13 cellular contexts compared by ENCODE assay signal in genomic region chr20:20366551-20366895, GRCh38. TPM values are rescaled to one million over a fixed set of nuclear protein-coding genes. Genes with fewer than 3 reads are reported as not detected.
DNase-seq lines count a peak whose midpoint lies in the region; ATAC-seq, FAIRE-seq and TF ChIP-seq lines count a peak whose summit lies in the region.
"Had no signal": no experiment of that assay in that cellular context is flagged by ENCODE, and none has a peak within 500 bp of the region (broad histone marks: within the 10 kb centered on the region; RNA-seq: fewer than 3 reads in every experiment).

No MANE protein-coding gene starts in this region.

- ATAC-seq in natural killer cell = no peak
- no peak for ATAC-seq in natural killer cell treated with Interleukin-12 subunit alpha and Interleukin-12 subunit beta and Interleukin-15 and Interleukin-18, amount 100 ng/mL, for 72 hours
- ATAC-seq in gastroesophageal sphincter = no peak
- ATAC-seq: activated CD4-positive, CD25-positive, alpha-beta regulatory T cell treated with anti-CD3 and anti-CD28 coated beads, Interleukin-2, amount 50 U/mL, for 24 hours had no signal

- H3K27me3 ChIP-seq in H1 (replicated peaks in 1 of 4; ENCODE audit: control insufficient read depth in 3 of 4, extremely low read depth in 1 of 4, insufficient read depth in 3 of 4, low read length in 3 of 4) = peaks cover 36 to 92% (median 71%) of the 10 kb centered on the region in 4 experiments
- H3K27me3 ChIP-seq in testis = peaks cover 3% of the 10 kb centered on the region
- peaks cover 100% of the 10 kb centered on the region for H3K27me3 ChIP-seq in gastroesophageal sphincter

- FAIRE-seq in H1 (lab: Jason Lieb, UNC) = no peak
- FAIRE-seq: GM12891, islet of Langerhans had no signal

- H4K8ac ChIP-seq in H1 (ENCODE audit: extremely low read depth, insufficient read depth, low read length) = peak overlapping the region; percentile 81; the same call in 1 of the 2 replicates

- H3K4me1 Mint-ChIP-seq in natural killer cell = peaks cover 32 to 36% of the 10 kb centered on the region in 2 donors
- peaks cover 9 to 25% of the 10 kb centered on the region in 2 donors for H3K4me1 Mint-ChIP-seq in natural killer cell treated with Interleukin-12 subunit alpha and Interleukin-12 subunit beta and Interleukin-15 and Interleukin-18, amount 100 ng/mL, for 72 hours (ENCODE audit: low read depth in 2 of 2)

- H2BK20ac ChIP-seq in H1 (ENCODE audit: low read length) = no peak overlapping the region

- 0 out of 2 replicates have a peak overlapping the region, but pooled peaks have one; percentile 61 for H2AK5ac ChIP-seq in H1 (ENCODE audit: low read depth, low read length)

- H4K5ac ChIP-seq in H1 (ENCODE audit: insufficient read length, low read depth, low read length) = no peak overlapping the region

- TF ChIP-seq POLR2A in H1 (IDR thresholded peaks at IDR 0.05; ENCODE audit: control extremely low read depth in 1 of 2, low read depth in 2 of 2, low read length in 2 of 2) = no peak
- TF ChIP-seq POLR2A in testis (IDR thresholded peaks at IDR 0.05) = no peak
- TF ChIP-seq POLR2A in gastroesophageal sphincter (IDR thresholded peaks at IDR 0.05) = no peak

- peak overlapping the region; percentile 71 for H3K18ac ChIP-seq in H1 (ENCODE audit: extremely low read depth, low read length)

- no peaks in the 10 kb centered on the region for H3K79me2 ChIP-seq in H1 (ENCODE audit: control insufficient read depth in 1 of 2, insufficient read depth in 2 of 2, low read length in 2 of 2)

- TF ChIP-seq RAD21 in H1 (IDR thresholded peaks at IDR 0.05 in 1 of 2, conservative IDR thresholded peaks at IDR 0.05 in 1 of 2; ENCODE audit: low read depth in 2 of 2, low read length in 2 of 2) = no peak

- H3K36me3 ChIP-seq in H1 (ENCODE audit: control insufficient read depth in 2 of 4, insufficient read depth in 4 of 4, low read length in 3 of 4) (no peaks in the 10 kb centered on the region), testis (ENCODE audit: low read depth, missing control alignments) (no peaks in the 10 kb centered on the region), gastroesophageal sphincter (no peaks in the 10 kb centered on the region)

- peak overlapping the region; percentile 6 for H4K91ac ChIP-seq in H1 (replicated peaks; ENCODE audit: insufficient read length, low read length)

- H3K4me1 ChIP-seq in H1 (replicated peaks in 1 of 4; ENCODE audit: control insufficient read depth in 3 of 4, insufficient read depth in 4 of 4, low read length in 3 of 4) (peaks cover 5 to 33% (median 8%) of the 10 kb centered on the region in 4 experiments), testis (no peaks in the 10 kb centered on the region), gastroesophageal sphincter (peaks cover 0 to 63% (median 16%) of the 10 kb centered on the region in 3 donors)

- H3K4ac ChIP-seq in H1 (replicated peaks; ENCODE audit: insufficient read length, low read depth, low read length) = no peak overlapping the region

- TF ChIP-seq CTCF in natural killer cell (IDR thresholded peaks at IDR 0.05) = no peak
- TF ChIP-seq CTCF in H1 (IDR thresholded peaks at IDR 0.05; ENCODE audit: control extremely low read depth in 1 of 3, insufficient read depth in 1 of 3, low read depth in 1 of 3, low read length in 3 of 3) = no peak
- TF ChIP-seq CTCF in testis (IDR thresholded peaks at IDR 0.05) = no peak
- no peak for TF ChIP-seq CTCF in gastroesophageal sphincter (IDR thresholded peaks at IDR 0.05)

- no peak overlapping the region for H3K27ac Mint-ChIP-seq in natural killer cell
- H3K27ac Mint-ChIP-seq in natural killer cell treated with Interleukin-12 subunit alpha and Interleukin-12 subunit beta and Interleukin-15 and Interleukin-18, amount 100 ng/mL, for 72 hours = no peak overlapping the region

- no peak overlapping the region for H3K56ac ChIP-seq in H1 (replicated peaks; ENCODE audit: insufficient read length, low read depth, low read length)

- H2BK120ac ChIP-seq in H1 (replicated peaks; ENCODE audit: low read depth, low read length) = peak overlapping the region; percentile 88

- H3K14ac ChIP-seq in H1 (ENCODE audit: insufficient read length) = no peak overlapping the region

- H3K4me3 Mint-ChIP-seq in natural killer cell = peak overlapping the region; percentile 65
- H3K4me3 Mint-ChIP-seq in natural killer cell treated with Interleukin-12 subunit alpha and Interleukin-12 subunit beta and Interleukin-15 and Interleukin-18, amount 100 ng/mL, for 72 hours = no peak overlapping the region

- no peak overlapping the region for H3K23ac ChIP-seq in H1 (ENCODE audit: insufficient read length)

- no peak overlapping the region for H2BK15ac ChIP-seq in H1 (ENCODE audit: low read length)

- peaks cover 55 to 62% of the 10 kb centered on the region in 2 donors for H3K27me3 Mint-ChIP-seq in natural killer cell (ENCODE audit: low read depth in 2 of 2)
- peaks cover 45 to 57% of the 10 kb centered on the region in 2 donors for H3K27me3 Mint-ChIP-seq in natural killer cell treated with Interleukin-12 subunit alpha and Interleukin-12 subunit beta and Interleukin-15 and Interleukin-18, amount 100 ng/mL, for 72 hours

- H3K4me3 ChIP-seq in H1 (ENCODE audit: extremely low read depth in 1 of 4, insufficient read depth in 2 of 4, low read depth in 3 of 4, low read length in 4 of 4) = peak overlapping the region; percentile 21 to 71 (median 54); a peak in 4 of 8 replicates
- peak overlapping the region; percentile 32 to 49 for H3K4me3 ChIP-seq in testis
- no peak overlapping the region for H3K4me3 ChIP-seq in gastroesophageal sphincter

- peak overlapping the region; percentile 90 for H2BK12ac ChIP-seq in H1 (ENCODE audit: low read depth, low read length)

- TF ChIP-seq EP300 in H1 (IDR thresholded peaks at IDR 0.05; ENCODE audit: borderline replicate concordance in 1 of 2, low read depth in 2 of 2, low read length in 2 of 2) (no peak), gastroesophageal sphincter (IDR thresholded peaks at IDR 0.05) (no peak)

- peaks cover 0 to 2% of the 10 kb centered on the region in 2 experiments for H4K20me1 ChIP-seq in H1 (replicated peaks in 1 of 2; ENCODE audit: control insufficient read depth in 1 of 2, insufficient read depth in 2 of 2, low read length in 2 of 2)

- peak overlapping the region in 2 of 4 experiments; percentile 19 to 25; a peak in 1 of 7 replicates for H3K9ac ChIP-seq in H1 (replicated peaks in 1 of 4; ENCODE audit: extremely low read depth in 1 of 4, low read depth in 3 of 4, low read length in 3 of 4)

- no peak overlapping the region for H3K27ac ChIP-seq in H1 (ENCODE audit: low read depth, low read length)
- H3K27ac ChIP-seq in testis = no peak overlapping the region
- no peak overlapping the region for H3K27ac ChIP-seq in gastroesophageal sphincter

- WGBS in H1 (ENCODE audit: extremely low coverage in 1 of 2, insufficient coverage in 1 of 2, insufficient read length in 1 of 2, insufficient replicate concordance in 2 of 2, low coverage in 1 of 2, low lambda C conversion rate in 2 of 2, missing lambda C conversion rate in 1 of 2), 2 experiments = 3% methylated on average over 12 of the region's 19 CpGs; no CpG with 5 or more reads in 1 of the 2 experiments
- WGBS in testis, 2 donors = 6 to 13% methylated on average over 12 to 19 of the region's 19 CpGs
- WGBS in gastroesophageal sphincter (ENCODE audit: low coverage in 1 of 2), 2 donors = no CpG with 5 or more reads among the region's 19 CpGs

- intact Hi-C loops in natural killer cell (cut with micrococcal nuclease) (loop anchor here (10.0 kb wide), 1 partner anchor 152 kb away; no protein-coding TSS in a partner anchor), testis (cut with DNase I; ENCODE audit: low total_unique reads) (no loop called here)

- no peaks in the 10 kb centered on the region for H3K9me3 ChIP-seq in H1 (ENCODE audit: insufficient read depth in 2 of 2, low read depth in 1 of 2, low read length in 1 of 2)
- H3K9me3 ChIP-seq in testis = no peaks in the 10 kb centered on the region
- no peaks in the 10 kb centered on the region for H3K9me3 ChIP-seq in gastroesophageal sphincter

- POLR2A ChIA-PET in H1 (lab: Charles Lee; ENCODE audit: partially characterized antibody) = no interaction called here

- CTCF ChIA-PET in H1 (lab: Charles Lee; ENCODE audit: partially characterized antibody) = no interaction called here

- H3K9me3 Mint-ChIP-seq in natural killer cell = no peaks in the 10 kb centered on the region
- H3K9me3 Mint-ChIP-seq in natural killer cell treated with Interleukin-12 subunit alpha and Interleukin-12 subunit beta and Interleukin-15 and Interleukin-18, amount 100 ng/mL, for 72 hours = no peaks in the 10 kb centered on the region

- H3K4me2 ChIP-seq in H1 (ENCODE audit: insufficient read depth in 1 of 2, low read depth in 2 of 2, low read length in 2 of 2) = peak overlapping the region; percentile 75 to 84

- peaks cover 39% of the 10 kb centered on the region; the same call in 1 of the 2 replicates for H3K23me2 ChIP-seq in H1 (ENCODE audit: low read depth, low read length)

- H2AFZ ChIP-seq in H1 (ENCODE audit: low read length) = no peak overlapping the region

- DNase-seq in natural killer cell (no peak), NCI-H524 (lab: John Stamatoyannopoulos, UW) (peak; percentile 87 to 93), H1 (ENCODE audit: low read depth in 1 of 2, low spot score in 2 of 2) (no peak), testis (no peak)
- DNase-seq in natural killer cell treated with Interleukin-12 subunit alpha and Interleukin-12 subunit beta and Interleukin-15 and Interleukin-18, amount 100 ng/mL, for 72 hours (ENCODE audit: low spot score) = no peak
- DNase-seq in central memory CD4-positive, alpha-beta T cell = no peak
- DNase-seq in stimulated activated CD4-positive, alpha-beta T cell treated with anti-CD3 and anti-CD28 coated beads, Interleukin-4, amount 100 ng/mL, for 4 hours = no peak
- DNase-seq: MM.1S had no signal

- H3K36me3 Mint-ChIP-seq in natural killer cell = no peaks in the 10 kb centered on the region
- no peaks in the 10 kb centered on the region for H3K36me3 Mint-ChIP-seq in natural killer cell treated with Interleukin-12 subunit alpha and Interleukin-12 subunit beta and Interleukin-15 and Interleukin-18, amount 100 ng/mL, for 72 hours

- no peak overlapping the region for H2BK5ac ChIP-seq in H1 (ENCODE audit: low read depth, low read length)

- no peaks in the 10 kb centered on the region for H3K79me1 ChIP-seq in H1 (ENCODE audit: low read depth, low read length)

RNA-seq across cellular contexts. Expression of gene INSM1, which starts 1.4 kb away (rescaled TPM):
- total RNA-seq in natural killer cell = not detected
- total RNA-seq in natural killer cell treated with Interleukin-12 subunit alpha and Interleukin-12 subunit beta and Interleukin-15 and Interleukin-18, amount 100 ng/mL, for 72 hours = not detected
- total RNA-seq in H1 (2021; fragmentation: NEBNext Ultra II Directional; extraction: Animal tissue kit (Norgen Biotek cat#: 25700)) = 2.5 and 2.9 TPM in 2 replicates
- 0.86 and 1.4 TPM in 2 replicates for polyA plus RNA-seq in H1 (2011; rRNA removed)
- polyA plus RNA-seq in H1 (2011; cell fraction: cytosol; rRNA removed) = 1.1 TPM
- polyA plus RNA-seq in H1 (2011; cell fraction: nucleus; rRNA removed) = 1.2 TPM
- 1.5 to 2.3 TPM (median 2.0 TPM) in 4 replicates for polyA plus RNA-seq in H1 (2012, experiment 1 of 2)
- polyA plus RNA-seq in H1 (2012, experiment 2 of 2) = 2.3 TPM
- 1.3 TPM for polyA plus RNA-seq in H1 (2013, experiment 1 of 2)
- 1.3 TPM for polyA plus RNA-seq in H1 (2013, experiment 2 of 2)
- polyA minus RNA-seq in H1 (2011; rRNA and poly(A)+ RNA removed) = 0.29 and 0.35 TPM in 2 replicates
- 0.73 TPM for polyA minus RNA-seq in H1 (2011; cell fraction: cytosol; rRNA and poly(A)+ RNA removed)
- 2.8 TPM for polyA minus RNA-seq in H1 (2011; cell fraction: nucleus; rRNA and poly(A)+ RNA removed)
- total RNA-seq in testis = 1 to 10 TPM; 2.7 to 2.8 TPM
- 0.84 TPM for polyA plus RNA-seq in testis (ENCODE audit: insufficient read depth, low read depth, low replicate concordance)
- total RNA-seq in gastroesophageal sphincter = under 1 TPM in 1 of 4 donors, not detected in 3; 0.15 TPM
- total RNA-seq: omental fat pad had no signal

Comparison
In these comparisons a context has a peak if more than half of its experiments do, and no peak if none do; other contexts are left out.
1. DNase-seq: peak in NCI-H524 (2 of 2); none in natural killer cell (single experiment), natural killer cell treated with Interleukin-12 subunit alpha and Interleukin-12 subunit beta and Interleukin-15 and Interleukin-18, amount 100 ng/mL, for 72 hours (single experiment), H1 (0 of 2), testis (single experiment), central memory CD4-positive, alpha-beta T cell (single experiment) and stimulated activated CD4-positive, alpha-beta T cell treated with anti-CD3 and anti-CD28 coated beads, Interleukin-4, amount 100 ng/mL, for 4 hours (0 of 2).
2. H3K4me3 ChIP-seq: peak in H1 (4 of 4) and testis (2 of 2); none in gastroesophageal sphincter (0 of 2).